In the genomic region with DNA sequence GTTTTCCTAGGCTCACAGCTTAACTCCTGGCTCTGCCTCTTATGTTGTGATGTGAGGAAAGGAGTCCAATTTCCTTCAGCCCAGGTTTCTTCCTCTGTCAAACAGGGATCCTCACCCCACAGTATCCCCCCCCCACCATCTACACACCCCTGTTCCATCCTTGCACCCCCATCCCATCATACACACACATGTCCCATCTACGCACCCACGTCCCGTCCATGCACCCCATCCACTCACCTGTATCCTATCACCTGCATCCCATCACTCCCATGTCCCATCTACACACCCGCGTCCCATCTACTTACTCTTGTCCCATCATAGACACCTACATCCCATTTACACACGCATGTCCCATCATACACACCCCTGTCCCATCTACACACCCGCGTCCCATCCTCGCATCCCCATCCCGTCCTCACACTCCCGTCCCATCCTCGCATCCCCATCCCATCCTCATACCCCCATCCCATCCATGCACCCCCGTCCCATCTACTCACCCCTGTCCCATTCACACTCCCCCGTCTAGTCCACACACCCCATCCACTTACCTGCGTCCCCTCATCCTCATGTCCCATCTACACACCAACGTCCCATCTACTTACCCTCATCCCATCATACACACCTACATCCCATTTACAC, we compare ENCODE assay signal across 31 cellular contexts.
A peak's percentile ranks its signal among the peaks of the same experiment; 100 is the strongest.
DNase-seq lines count a peak whose midpoint lies in the region; ATAC-seq, FAIRE-seq and TF ChIP-seq lines count a peak whose summit lies in the region.
"Had no signal": no experiment of that assay in that cellular context is flagged by ENCODE, and none has a peak within 500 bp of the region (broad histone marks: within the 10 kb centered on the region; RNA-seq: fewer than 3 reads in every experiment).

No MANE protein-coding gene starts in this region.

- ATAC-seq in Right ventricle myocardium superior (ENCODE audit: poor library complexity) (no peak), GM12878 (no peak), naive B cell (ENCODE audit: low read depth in 2 of 2) (no peak), HG03565 (IDR thresholded peaks at IDR 0.05; ENCODE audit: unreplicated experiment) (no peak)
- ATAC-seq: pancreas had no signal

- H3K79me2 ChIP-seq in GM12878 (ENCODE audit: control insufficient read depth, insufficient read depth, low read length): no peaks in the 10 kb centered on the region

- BruUV-seq in GM12878 (replicated peaks; lab: Mats Ljungman, UMichigan): no TSS peak

- SMC1A ChIA-PET in GM12878 (lab: Charles Lee; ENCODE audit: uncharacterized antibody, unreplicated experiment): interaction anchor here (1.4 kb wide), 1 partner anchor 10 kb away, joined by 9 read pairs; no protein-coding TSS in a partner anchor

- H4K20me1 ChIP-seq in GM12878 (ENCODE audit: control insufficient read depth, insufficient read depth): no peaks in the 10 kb centered on the region

- POLR2A ChIA-PET in GM12878 (lab: Charles Lee): interaction anchor here (0.6 to 1.0 kb wide), 2 partner anchors 11 to 1524 kb away, joined by 3 read pairs; no protein-coding TSS in a partner anchor

- H3K9ac ChIP-seq in GM12878 (ENCODE audit: control insufficient read depth, insufficient read depth, low read length): no peak overlapping the region
- H3K9ac ChIP-seq: SK-N-SH had no signal

- H3K27me3 ChIP-seq in GM12878 (replicated peaks in 1 of 2; ENCODE audit: control insufficient read depth in 2 of 2, insufficient read depth in 2 of 2, low read length in 1 of 2) (no peaks in the 10 kb centered on the region), testis (no peaks in the 10 kb centered on the region), thyroid gland (no peaks in the 10 kb centered on the region)
- H3K27me3 ChIP-seq: breast epithelium, pancreas, right atrium auricular region had no signal

- TF ChIP-seq CTCF in GM12878 (IDR thresholded peaks at IDR 0.05 in 2 of 3, conservative IDR thresholded peaks at IDR 0.05 in 1 of 3; ENCODE audit: control insufficient read depth in 2 of 3, extremely low read depth in 1 of 3, insufficient read depth in 1 of 3, low read depth in 3 of 3, low read length in 3 of 3) (no peak), testis (IDR thresholded peaks at IDR 0.05) (no peak), thyroid gland (IDR thresholded peaks at IDR 0.05) (no peak), D721Med (IDR thresholded peaks at IDR 0.05; ENCODE audit: insufficient read depth, missing control alignments) (no peak)

- H3K27ac Mint-ChIP-seq in naive B cell: peak overlapping the region in 4 of 6 donors; percentile 1 to 80 (median 67)
- H3K27ac Mint-ChIP-seq: activated naive CD4-positive, alpha-beta T cell treated with anti-CD3 and anti-CD28 coated beads, Interleukin-2, amount 10 ng/mL, durations not matched to agents 7 days and 5 days; B cell; type B pancreatic cell had no signal

- H3K27me3 Mint-ChIP-seq in naive B cell: no peaks in the 10 kb centered on the region
- H3K27me3 Mint-ChIP-seq: activated naive CD4-positive, alpha-beta T cell treated with anti-CD3 and anti-CD28 coated beads, Interleukin-2, amount 10 ng/mL, durations not matched to agents 7 days and 5 days; B cell; type B pancreatic cell had no signal

- no peak for TF ChIP-seq RAD21 in GM12878 (IDR thresholded peaks at IDR 0.05; ENCODE audit: insufficient read depth, low read depth, low read length)

- peaks cover 22 to 35% of the 10 kb centered on the region in 2 donors for H3K36me3 Mint-ChIP-seq in naive B cell

- TF ChIP-seq EP300 in GM12878 (IDR thresholded peaks at IDR 0.05; ENCODE audit: borderline replicate concordance in 1 of 2, control insufficient read depth in 1 of 2, low read depth in 2 of 2, low read length in 2 of 2): no peak

- RAD21 ChIA-PET in GM12878 (lab: Charles Lee; ENCODE audit: unreplicated experiment): interaction anchor here (1.3 kb wide), 1 partner anchor 64 kb away, joined by 4 read pairs; no protein-coding TSS in a partner anchor

- CTCF ChIA-PET in GM12878 (lab: Yijun Ruan, JAX): interaction anchor here (1.1 to 1.5 kb wide), 2 partner anchors 10 to 11 kb away, joined by 4 to 7 read pairs; no protein-coding TSS in a partner anchor

- DNase-seq in cardiac septum (ENCODE audit: low spot score) (peak; percentile 36), Right ventricle myocardium superior (no peak), GM12878 (ENCODE audit: low read depth, low spot score) (no peak), naive B cell (no peak), testis (peak; percentile 5), thyroid gland (no peak), D721Med (ENCODE audit: insufficient read length, low spot score) (no peak)
- DNase-seq: ACHN; activated CD4-positive, CD25-positive, alpha-beta regulatory T cell treated with anti-CD3 and anti-CD28 coated beads, Interleukin-2, amount 50 U/mL, for 72 hours; activated naive CD4-positive, alpha-beta T cell treated with anti-CD3 and anti-CD28 coated beads, Interleukin-2, amount 10 ng/mL, durations not matched to agents 7 days and 5 days; DMS153; effector CD4-positive, alpha-beta T cell; hippocampal formation; mammary epithelial cell; NCI-H1092; NCI-H187; NCI-H2171; NCI-H526; SK-N-SH; stimulated activated CD4-positive, alpha-beta T cell treated with anti-CD3 and anti-CD28 coated beads, Interleukin-2, amount 100 ng/mL, for 24 hours had no signal

- H3K4me3 Mint-ChIP-seq in naive B cell: peak overlapping the region in 1 of 8 donors; percentile 9
- H3K4me3 Mint-ChIP-seq: activated naive CD4-positive, alpha-beta T cell treated with anti-CD3 and anti-CD28 coated beads, Interleukin-2, amount 10 ng/mL, durations not matched to agents 7 days and 5 days; B cell; type B pancreatic cell had no signal

- H3K4me3 ChIP-seq in GM12878 (no peak overlapping the region), testis (no peak overlapping the region), thyroid gland (replicated peaks in 1 of 3) (no peak overlapping the region)
- H3K4me3 ChIP-seq: breast epithelium, pancreas, right atrium auricular region had no signal

- H3K4me2 ChIP-seq in GM12878 (ENCODE audit: control insufficient read depth, insufficient read depth): no peak overlapping the region
- H3K4me2 ChIP-seq: SK-N-SH had no signal

- H3K4me1 ChIP-seq in GM12878 (ENCODE audit: control insufficient read depth, insufficient read depth, low read length): peaks cover 13% of the 10 kb centered on the region
- no peaks in the 10 kb centered on the region for H3K4me1 ChIP-seq in testis
- no peaks in the 10 kb centered on the region for H3K4me1 ChIP-seq in thyroid gland
- H3K4me1 ChIP-seq: breast epithelium, pancreas, right atrium auricular region had no signal

- peaks cover 27 to 54% of the 10 kb centered on the region in 2 experiments for H3K36me3 ChIP-seq in GM12878 (ENCODE audit: control insufficient read depth in 2 of 2, insufficient read depth in 2 of 2, low read length in 1 of 2)
- no peaks in the 10 kb centered on the region for H3K36me3 ChIP-seq in testis (ENCODE audit: low read depth, missing control alignments)
- H3K36me3 ChIP-seq in thyroid gland: peaks cover 46 to 72% of the 10 kb centered on the region in 2 donors

- in situ Hi-C loops in GM12878 (cut with MboI): no loop called here

- FAIRE-seq in GM12878 (lab: Jason Lieb, UNC) (no peak), D721Med (lab: Jason Lieb, UNC) (no peak)
- FAIRE-seq: colon, GM12892, H54, HTR-8/SVneo, pancreas had no signal

- peaks cover 8 to 9% (median 8%) of the 10 kb centered on the region in 3 donors for H3K4me1 Mint-ChIP-seq in naive B cell
- H3K4me1 Mint-ChIP-seq: activated naive CD4-positive, alpha-beta T cell treated with anti-CD3 and anti-CD28 coated beads, Interleukin-2, amount 10 ng/mL, durations not matched to agents 7 days and 5 days had no signal

- H3K9me3 ChIP-seq in GM12878 (replicated peaks; ENCODE audit: control insufficient read depth, insufficient read depth, low read length): no peaks in the 10 kb centered on the region
- H3K9me3 ChIP-seq in testis: no peaks in the 10 kb centered on the region
- no peaks in the 10 kb centered on the region for H3K9me3 ChIP-seq in thyroid gland
- H3K9me3 ChIP-seq: breast epithelium, pancreas, right atrium auricular region, SK-N-SH had no signal

- intact Hi-C loops in cardiac septum (cut with DNase I) (no loop called here), Right ventricle myocardium superior (cut with DNase I) (no loop called here), GM12878 (cut with micrococcal nuclease; ENCODE audit: unreplicated experiment) (no loop called here), testis (cut with DNase I; ENCODE audit: low total_unique reads) (no loop called here), thyroid gland (cut with DNase I) (no loop called here)

- WGBS in GM12878 (ENCODE audit: insufficient coverage, insufficient replicate concordance, low lambda C conversion rate, missing lambda C conversion rate): 91% methylated on average over 15 of the region's 16 CpGs
- WGBS in testis, 2 donors: 92 to 94% methylated on average over 16 of the region's 16 CpGs
- WGBS in thyroid gland, 2 donors: 94 to 98% methylated on average over 16 of the region's 16 CpGs

- H3K9me3 Mint-ChIP-seq in naive B cell: no peaks in the 10 kb centered on the region
- H3K9me3 Mint-ChIP-seq: activated naive CD4-positive, alpha-beta T cell treated with anti-CD3 and anti-CD28 coated beads, Interleukin-2, amount 10 ng/mL, durations not matched to agents 7 days and 5 days; type B pancreatic cell had no signal

- H3K27ac ChIP-seq in GM12878 (ENCODE audit: control insufficient read depth, insufficient read depth): peak overlapping the region; percentile 73
- no peak overlapping the region for H3K27ac ChIP-seq in testis
- no peak overlapping the region for H3K27ac ChIP-seq in thyroid gland
- H3K27ac ChIP-seq: breast epithelium, epithelial cell of prostate, pancreas, right atrium auricular region had no signal

- H2AFZ ChIP-seq in GM12878 (ENCODE audit: control insufficient read depth, low read depth, low read length): no peak overlapping the region

- TF ChIP-seq POLR2A in GM12878 (IDR thresholded peaks at IDR 0.05; ENCODE audit: low read depth, low read length) (no peak), testis (IDR thresholded peaks at IDR 0.05) (no peak), thyroid gland (IDR thresholded peaks at IDR 0.05) (no peak)

TF ChIP-seq in GM12878, 131 proteins besides CTCF, POLR2A, EP300 and RAD21:
- TF ChIP-seq TBL1XR1 (IDR thresholded peaks at IDR 0.05; ENCODE audit: low read depth, low read length) (no peak), SMAD5 (IDR thresholded peaks at IDR 0.05; ENCODE audit: low read depth) (no peak), HDGF (IDR thresholded peaks at IDR 0.05) (peak; percentile 97), YBX1 (IDR thresholded peaks at IDR 0.05) (0 out of 2 replicates have a peak, but pooled peaks have one; percentile 13), RB1 (IDR thresholded peaks at IDR 0.05; ENCODE audit: borderline replicate concordance) (no peak), KAT2A (conservative IDR thresholded peaks at IDR 0.05; ENCODE audit: control insufficient read depth, low read depth, low read length) (no peak), ZNF24 (IDR thresholded peaks at IDR 0.05) (no peak), NBN (IDR thresholded peaks at IDR 0.05) (0 out of 2 replicates have a peak, but pooled peaks have one; percentile 40)

Comparison
In these comparisons a context has a peak if more than half of its experiments do, and no peak if none do; other contexts are left out.
1. DNase-seq: peak in cardiac septum (single experiment) and testis (single experiment); none in Right ventricle myocardium superior (single experiment), GM12878 (single experiment), naive B cell (single experiment), thyroid gland (0 of 2) and D721Med (single experiment).